ENCODE assay signal across 9 cellular contexts in the genomic region with DNA sequence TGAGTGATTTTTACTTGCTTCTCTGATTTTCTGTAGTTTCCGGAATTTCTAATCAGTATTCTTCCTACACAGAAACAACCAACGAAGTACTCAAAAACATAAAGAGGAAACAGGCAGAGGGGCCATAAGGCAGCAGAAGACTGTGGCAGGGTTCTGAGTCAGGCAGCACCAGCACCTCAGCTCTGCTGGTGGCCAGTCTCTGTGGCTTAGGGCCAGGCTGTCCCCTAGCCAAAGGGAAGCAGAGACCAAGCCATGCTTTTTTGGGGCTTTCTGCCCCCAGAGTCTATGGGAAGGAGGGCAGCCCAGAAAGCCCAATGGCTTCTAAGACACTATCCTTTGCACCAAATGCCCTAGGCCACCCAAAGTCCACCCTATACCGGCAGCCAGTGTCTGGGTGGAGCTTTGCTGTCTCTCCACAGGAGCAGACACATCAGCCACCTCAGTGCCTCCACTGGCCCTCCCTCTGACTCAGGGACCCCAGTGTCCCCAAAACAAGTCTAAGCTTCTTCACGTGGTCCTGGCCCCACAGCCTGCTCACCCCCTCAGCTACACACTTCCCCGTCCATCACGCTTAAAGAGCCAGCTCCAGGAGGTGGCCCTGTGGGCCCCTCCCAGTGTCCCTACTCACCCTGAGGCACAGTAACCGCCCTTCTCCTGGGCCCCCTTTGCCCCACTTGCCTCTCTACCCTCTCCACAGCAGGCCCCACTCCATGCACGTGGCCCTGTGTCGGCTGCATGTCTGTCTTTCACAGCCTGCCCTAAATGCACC. TPM values are rescaled to one million over a fixed set of nuclear protein-coding genes. Genes with fewer than 3 reads are reported as not detected.
A peak's percentile ranks its signal among the peaks of the same experiment; 100 is the strongest.
DNase-seq lines count a peak whose midpoint lies in the region; ATAC-seq, FAIRE-seq and TF ChIP-seq lines count a peak whose summit lies in the region.
"Had no signal": no experiment of that assay in that cellular context is flagged by ENCODE, and none has a peak within 500 bp of the region (broad histone marks: within the 10 kb centered on the region; RNA-seq: fewer than 3 reads in every experiment).

No MANE protein-coding gene starts in this region.

- H3K4me3 ChIP-seq in CD8-positive, alpha-beta memory T cell (ENCODE audit: low read length), result no peak overlapping the region
- no peak overlapping the region for H3K4me3 ChIP-seq in endothelial cell of umbilical vein (replicated peaks in 1 of 3; ENCODE audit: insufficient read depth in 1 of 3, low read depth in 1 of 3, low read length in 3 of 3)
- H3K4me3 ChIP-seq in trophoblast cell (ENCODE audit: low read depth, low read length), result no peak overlapping the region
- no peak overlapping the region for H3K4me3 ChIP-seq in lower leg skin (ENCODE audit: low read depth, poor library complexity, severe bottlenecking)

- H3K4ac ChIP-seq in trophoblast cell (ENCODE audit: low read depth, low read length), result peak overlapping the region; percentile 56

- intact Hi-C loops in endothelial cell of umbilical vein (cut with micrococcal nuclease) (no loop called here), lower leg skin (cut with DNase I; ENCODE audit: low total_unique reads) (no loop called here)

- H3K18ac ChIP-seq in trophoblast cell (ENCODE audit: low read length), result peak overlapping the region; percentile 57

- no TSS peak for BruUV-seq in endothelial cell of umbilical vein (replicated peaks; lab: Mats Ljungman, UMichigan)

- DNase-seq in CD8-positive, alpha-beta memory T cell, result no peak
- DNase-seq in RWPE1 (ENCODE audit: low spot score), result no peak
- peak; percentile 73 for DNase-seq in endothelial cell of umbilical vein (ENCODE audit: low read depth, low spot score)
- peak; percentile 28 to 30 for DNase-seq in trophoblast cell
- no peak for DNase-seq in lower leg skin (ENCODE audit: low spot score in 2 of 2)
- DNase-seq in D341Med (ENCODE audit: low spot score), result no peak
- no peak for DNase-seq in SK-N-DZ (ENCODE audit: low spot score)
- DNase-seq: cortex of kidney had no signal

- H2BK120ac ChIP-seq in trophoblast cell (ENCODE audit: insufficient read depth, low read length, poor library complexity), result no peak overlapping the region

- H3K23ac ChIP-seq in trophoblast cell (ENCODE audit: low read length), result no peak overlapping the region

- H3K4me2 ChIP-seq in endothelial cell of umbilical vein (ENCODE audit: insufficient read depth, low read length) (no peak overlapping the region), trophoblast cell (ENCODE audit: low read length) (no peak overlapping the region)

- peaks cover 7 to 41% (median 8%) of the 10 kb centered on the region in 3 donors for H3K36me3 Mint-ChIP-seq in CD8-positive, alpha-beta memory T cell

- H3K9me3 Mint-ChIP-seq in CD8-positive, alpha-beta memory T cell, result peaks cover 4 to 11% (median 6%) of the 10 kb centered on the region in 5 donors

- H3K9ac ChIP-seq in endothelial cell of umbilical vein (replicated peaks; ENCODE audit: extremely low read depth, insufficient read depth, low read length) (no peak overlapping the region), trophoblast cell (ENCODE audit: low read length) (no peak overlapping the region)

- TF ChIP-seq POLR2A in endothelial cell of umbilical vein (IDR thresholded peaks at IDR 0.05; ENCODE audit: low read depth, low read length) (no peak), lower leg skin (IDR thresholded peaks at IDR 0.05) (no peak)

- peaks cover 82% of the 10 kb centered on the region for H3K4me1 ChIP-seq in CD8-positive, alpha-beta memory T cell (ENCODE audit: insufficient read depth, low read length)
- peaks cover 69% of the 10 kb centered on the region for H3K4me1 ChIP-seq in endothelial cell of umbilical vein (ENCODE audit: control insufficient read depth, extremely low read depth, insufficient read depth, low read length)
- peaks cover 30 to 33% of the 10 kb centered on the region in 2 experiments for H3K4me1 ChIP-seq in trophoblast cell (ENCODE audit: control insufficient read depth in 1 of 2, insufficient read depth in 2 of 2, low read length in 2 of 2)

- peaks cover 76% of the 10 kb centered on the region for H3K79me2 ChIP-seq in endothelial cell of umbilical vein (ENCODE audit: control insufficient read depth, insufficient read depth, low read length)
- peaks cover 3% of the 10 kb centered on the region for H3K79me2 ChIP-seq in trophoblast cell (ENCODE audit: control insufficient read depth, insufficient read depth, low read length, poor library complexity)

- H3K27ac ChIP-seq in CD8-positive, alpha-beta memory T cell (ENCODE audit: low read depth, low read length), result no peak overlapping the region
- H3K27ac ChIP-seq in RWPE1 (peak overlapping the region; percentile 60), endothelial cell of umbilical vein (ENCODE audit: insufficient read depth, low read depth, low read length) (peak overlapping the region; percentile 60), trophoblast cell (ENCODE audit: low read depth, low read length) (no peak overlapping the region)

- no peak overlapping the region for H2AK5ac ChIP-seq in trophoblast cell (ENCODE audit: low read length)

- CTCF ChIA-PET in CD8-positive, alpha-beta memory T cell (lab: Charles Lee), result interaction anchor here (1.2 kb wide), 1 partner anchor 21 kb away, joined by 4 read pairs; no protein-coding TSS in a partner anchor
- CTCF ChIA-PET in RWPE1 (lab: Yijun Ruan, JAX) (no interaction called here), endothelial cell of umbilical vein (lab: Charles Lee) (interaction anchor here (0.9 to 2.2 kb wide), 8 partner anchors 12 to 52 kb away, joined by 3 to 10 read pairs (median 4); partner anchors contain the start of gene CCDC12)

- dilution Hi-C loops in endothelial cell of umbilical vein (cut with MboI; ENCODE audit: extremely low pct_ligation_motif_present, low sequenced_read_pairs), result no loop called here

- POLR2A ChIA-PET in CD8-positive, alpha-beta memory T cell (lab: Charles Lee), result no interaction called here
- POLR2A ChIA-PET in RWPE1 (lab: Yijun Ruan, JAX; ENCODE audit: low non-redundant PET) (interaction anchor here (0.6 kb wide), 1 partner anchor 39 kb away, joined by 3 read pairs; no protein-coding TSS in a partner anchor), endothelial cell of umbilical vein (lab: Charles Lee) (interaction anchor here (0.7 to 1.8 kb wide), 3 partner anchors 17 to 49 kb away, joined by 3 to 7 read pairs (median 6); partner anchors contain the start of gene NBEAL2)

- no CpG with 5 or more reads among the region's 9 CpGs for WGBS in trophoblast cell (ENCODE audit: extremely low coverage, insufficient coverage, insufficient read length)
- 69 to 75% methylated on average over 9 of the region's 9 CpGs for WGBS in lower leg skin, 2 donors

- FAIRE-seq in endothelial cell of umbilical vein (lab: Jason Lieb, UNC), result peak; percentile 82

- H3K9me3 ChIP-seq in CD8-positive, alpha-beta memory T cell (ENCODE audit: low read length), result no peaks in the 10 kb centered on the region
- H3K9me3 ChIP-seq in endothelial cell of umbilical vein (replicated peaks; ENCODE audit: control insufficient read depth, insufficient read depth, low read length) (no peaks in the 10 kb centered on the region), trophoblast cell (ENCODE audit: insufficient read depth, low read depth, low read length) (no peaks in the 10 kb centered on the region)

- no peak overlapping the region for H2BK12ac ChIP-seq in trophoblast cell (ENCODE audit: low read length)

- H3K79me1 ChIP-seq in trophoblast cell (ENCODE audit: low read length), result peaks cover 3% of the 10 kb centered on the region

- H3K27ac Mint-ChIP-seq in CD8-positive, alpha-beta memory T cell, result peak overlapping the region; percentile 32 to 91 (median 69)

- H3K14ac ChIP-seq in trophoblast cell (ENCODE audit: low read length), result peak overlapping the region; percentile 47

- no peak for TF ChIP-seq CTCF in RWPE1 (conservative IDR thresholded peaks at IDR 0.05; ENCODE audit: low read depth)
- no peak for TF ChIP-seq CTCF in endothelial cell of umbilical vein (IDR thresholded peaks at IDR 0.05; ENCODE audit: extremely low read depth in 1 of 2, insufficient read depth in 1 of 2, low read depth in 1 of 2, low read length in 2 of 2)
- no peak for TF ChIP-seq CTCF in lower leg skin (IDR thresholded peaks at IDR 0.05)

- H4K8ac ChIP-seq in trophoblast cell (ENCODE audit: low read depth, low read length), result no peak overlapping the region

- H4K12ac ChIP-seq in trophoblast cell (ENCODE audit: low read depth, low read length), result no peak overlapping the region

- H3K27me3 Mint-ChIP-seq in CD8-positive, alpha-beta memory T cell, result no peaks in the 10 kb centered on the region

- H3K4me1 Mint-ChIP-seq in CD8-positive, alpha-beta memory T cell, result peaks cover 72 to 95% (median 86%) of the 10 kb centered on the region in 3 donors

- no peak overlapping the region for H4K91ac ChIP-seq in trophoblast cell (ENCODE audit: low read depth, low read length)

- ATAC-seq in HG03565 (IDR thresholded peaks at IDR 0.05; ENCODE audit: unreplicated experiment), result no peak

- no peaks in the 10 kb centered on the region for H3K27me3 ChIP-seq in CD8-positive, alpha-beta memory T cell (ENCODE audit: insufficient read depth, low read length, poor library complexity, severe bottlenecking)
- H3K27me3 ChIP-seq in endothelial cell of umbilical vein (ENCODE audit: control insufficient read depth in 2 of 2, insufficient read depth in 2 of 2, low read length in 2 of 2) (no peaks in the 10 kb centered on the region), trophoblast cell (ENCODE audit: insufficient read depth, low read length) (no peaks in the 10 kb centered on the region)

- no peaks in the 10 kb centered on the region for H4K20me1 ChIP-seq in endothelial cell of umbilical vein (replicated peaks; ENCODE audit: control insufficient read depth, extremely low read depth, insufficient read depth, low read length)

- H3K9me1 ChIP-seq in endothelial cell of umbilical vein (replicated peaks; ENCODE audit: control insufficient read depth, extremely low read depth, insufficient read depth, low read length), result no peaks in the 10 kb centered on the region

- H2BK5ac ChIP-seq in trophoblast cell (ENCODE audit: low read depth, low read length, poor library complexity), result no peak overlapping the region

- H3K4me3 Mint-ChIP-seq in CD8-positive, alpha-beta memory T cell, result peak overlapping the region in 2 of 7 donors; percentile 22 to 73

- peaks cover 9% of the 10 kb centered on the region for H3K36me3 ChIP-seq in CD8-positive, alpha-beta memory T cell (ENCODE audit: insufficient read depth, low read length)
- H3K36me3 ChIP-seq in endothelial cell of umbilical vein (ENCODE audit: control insufficient read depth in 2 of 2, extremely low read depth in 1 of 2, insufficient read depth in 2 of 2, low read length in 2 of 2), result peaks cover 0 to 3% of the 10 kb centered on the region in 2 experiments
- peaks cover 25 to 31% of the 10 kb centered on the region in 2 experiments for H3K36me3 ChIP-seq in trophoblast cell (ENCODE audit: control insufficient read depth in 1 of 2, insufficient read depth in 2 of 2, low read length in 2 of 2)

- H2AFZ ChIP-seq in endothelial cell of umbilical vein (ENCODE audit: low read depth, low read length) (no peak overlapping the region), trophoblast cell (ENCODE audit: insufficient read depth, low read length, poor library complexity) (no peak overlapping the region)

RNA-seq across cellular contexts. Expression of gene CCDC12, which starts 46.2 kb away (rescaled TPM):
- total RNA-seq in CD8-positive, alpha-beta memory T cell, result 10 to 100 TPM; 56.4 to 59.8 TPM
- polyA plus RNA-seq in CD8-positive, alpha-beta memory T cell, result 114 TPM
- total RNA-seq in endothelial cell of umbilical vein (45.0 and 50.5 TPM in 2 replicates), lower leg skin (100 to 1,000 TPM in 1 of 4 donors, 10 to 100 TPM in 3; 64.6 to 101 (median 82.5) TPM)
- 31.2 and 35.1 TPM in 2 replicates for polyA plus RNA-seq in endothelial cell of umbilical vein
- polyA plus RNA-seq in endothelial cell of umbilical vein (2011; cell fraction: cytosol; rRNA removed), result 48.1 and 49.0 TPM in 2 replicates
- polyA plus RNA-seq in endothelial cell of umbilical vein (2011; cell fraction: nucleus; rRNA removed), result 58.5 and 62.2 TPM in 2 replicates
- polyA plus RNA-seq in endothelial cell of umbilical vein (2012), result 24.0 and 28.2 TPM in 2 replicates
- 64.5 and 73.4 TPM in 2 replicates for polyA minus RNA-seq in endothelial cell of umbilical vein
- polyA minus RNA-seq in endothelial cell of umbilical vein (2011; cell fraction: cytosol; rRNA and poly(A)+ RNA removed), result 13.3 TPM
- 64.2 and 70.6 TPM in 2 replicates for polyA minus RNA-seq in endothelial cell of umbilical vein (2011; cell fraction: nucleus; rRNA and poly(A)+ RNA removed)
- polyA plus RNA-seq in trophoblast cell (2013), result 47.9 and 48.1 TPM in 2 replicates
- polyA plus RNA-seq in SK-N-DZ (2014; cell fraction: cytosol; rRNA removed), result 35.9 and 41.7 TPM in 2 replicates
- 17.9 and 25.1 TPM in 2 replicates for polyA plus RNA-seq in SK-N-DZ (2014; cell fraction: nucleus; rRNA removed)

RNA-seq across cellular contexts. Expression of gene NBEAL2, which starts 49.1 kb away (rescaled TPM):
- 10 to 100 TPM; 76.2 to 83.5 TPM for total RNA-seq in CD8-positive, alpha-beta memory T cell
- polyA plus RNA-seq in CD8-positive, alpha-beta memory T cell, result 12.8 TPM
- 84.7 and 90.1 TPM in 2 replicates for total RNA-seq in endothelial cell of umbilical vein
- 48.0 and 51.9 TPM in 2 replicates for polyA plus RNA-seq in endothelial cell of umbilical vein
- polyA plus RNA-seq in endothelial cell of umbilical vein (2011; cell fraction: cytosol; rRNA removed), result 18.2 and 22.1 TPM in 2 replicates
- 329 and 436 TPM in 2 replicates for polyA plus RNA-seq in endothelial cell of umbilical vein (2011; cell fraction: nucleus; rRNA removed)
- polyA plus RNA-seq in endothelial cell of umbilical vein (2012), result 38.7 and 46.6 TPM in 2 replicates
- polyA minus RNA-seq in endothelial cell of umbilical vein, result 38.0 and 60.8 TPM in 2 replicates
- 8.8 TPM for polyA minus RNA-seq in endothelial cell of umbilical vein (2011; cell fraction: cytosol; rRNA and poly(A)+ RNA removed)
- 67.7 and 92.5 TPM in 2 replicates for polyA minus RNA-seq in endothelial cell of umbilical vein (2011; cell fraction: nucleus; rRNA and poly(A)+ RNA removed)
- 18.1 and 18.9 TPM in 2 replicates for polyA plus RNA-seq in trophoblast cell (2013)
- 100 to 1,000 TPM; 176 to 519 (median 217) TPM for total RNA-seq in lower leg skin
- 16.6 and 28.4 TPM in 2 replicates for polyA plus RNA-seq in SK-N-DZ (2014; cell fraction: cytosol; rRNA removed)
- polyA plus RNA-seq in SK-N-DZ (2014; cell fraction: nucleus; rRNA removed), result 172 and 188 TPM in 2 replicates

RNA-seq across cellular contexts. Expression of gene PTH1R, which starts 52.8 kb away (rescaled TPM):
- not detected for total RNA-seq in CD8-positive, alpha-beta memory T cell
- polyA plus RNA-seq in CD8-positive, alpha-beta memory T cell, result not detected
- 0.46 and 0.65 TPM in 2 replicates for total RNA-seq in endothelial cell of umbilical vein
- polyA plus RNA-seq in endothelial cell of umbilical vein, result 0.08 TPM in 1 of 2 replicates, not detected in the other
- polyA plus RNA-seq in endothelial cell of umbilical vein (2011; cell fraction: cytosol; rRNA removed), result 0.14 and 0.25 TPM in 2 replicates
- polyA plus RNA-seq in endothelial cell of umbilical vein (2011; cell fraction: nucleus; rRNA removed), result 0.15 and 0.30 TPM in 2 replicates
- 0.17 TPM in 1 of 2 replicates, not detected in the other for polyA plus RNA-seq in endothelial cell of umbilical vein (2012)
- not detected in 2 replicates for polyA minus RNA-seq in endothelial cell of umbilical vein
- polyA minus RNA-seq in endothelial cell of umbilical vein (2011; cell fraction: cytosol; rRNA and poly(A)+ RNA removed), result not detected
- not detected in 2 replicates for polyA minus RNA-seq in endothelial cell of umbilical vein (2011; cell fraction: nucleus; rRNA and poly(A)+ RNA removed)
- 9.5 and 11.3 TPM in 2 replicates for polyA plus RNA-seq in trophoblast cell (2013)
- 1 to 10 TPM; 1.8 to 5.4 (median 2.5) TPM for total RNA-seq in lower leg skin
- 0.43 and 0.46 TPM in 2 replicates for polyA plus RNA-seq in SK-N-DZ (2014; cell fraction: cytosol; rRNA removed)
- polyA plus RNA-seq in SK-N-DZ (2014; cell fraction: nucleus; rRNA removed), result 1.3 and 2.0 TPM in 2 replicates

Comparison
In these comparisons a context has a peak if more than half of its experiments do, and no peak if none do; other contexts are left out.
1. DNase-seq: peak in endothelial cell of umbilical vein (single experiment) and trophoblast cell (2 of 2); none in CD8-positive, alpha-beta memory T cell (0 of 5), RWPE1 (single experiment), lower leg skin (0 of 2), D341Med (single experiment) and SK-N-DZ (single experiment).
2. H3K27ac ChIP-seq: peak in RWPE1 (single experiment) and endothelial cell of umbilical vein (single experiment); none in CD8-positive, alpha-beta memory T cell (single experiment) and trophoblast cell (single experiment).